In genomic region chr20:38175221-38176030, GRCh38 we compare ENCODE assay signal across 16 cellular contexts. TPM values are rescaled to one million over a fixed set of nuclear protein-coding genes. Genes with fewer than 3 reads are reported as not detected.
"Had no signal": no experiment of that assay in that cellular context is flagged by ENCODE, and none has a peak within 500 bp of the region (broad histone marks: within the 10 kb centered on the region; RNA-seq: fewer than 3 reads in every experiment).

No MANE protein-coding gene starts in this region.

- H3K36me3 ChIP-seq: cardiac muscle cell, lower lobe of right lung, stomach, thoracic aorta, uterus had no signal

- ATAC-seq: activated CD8-positive, alpha-beta T cell treated with anti-CD3 and anti-CD28 coated beads, Interleukin-2, amount 10 ng/mL, durations not matched to agents 7 days and 5 days; lower lobe of right lung; naive thymus-derived CD4-positive, alpha-beta T cell had no signal

- DNase-seq: activated CD4-positive, alpha-beta T cell treated with anti-CD3 and anti-CD28 coated beads for 4 hours; activated CD8-positive, alpha-beta memory T cell treated with anti-CD3 and anti-CD28 coated beads, Interleukin-2, amount 50 U/mL, for 48 hours; activated CD8-positive, alpha-beta T cell treated with anti-CD3 and anti-CD28 coated beads, Interleukin-2, amount 10 ng/mL, durations not matched to agents 7 days and 5 days; activated naive CD4-positive, alpha-beta T cell; cortex of kidney; effector CD8-positive, alpha-beta T cell; lower lobe of right lung; naive thymus-derived CD4-positive, alpha-beta T cell; stimulated activated CD4-positive, alpha-beta T cell treated with anti-CD3 and anti-CD28 coated beads, Interleukin-4, amount 100 ng/mL, for 4 hours; stomach; T1000; uterus had no signal

- H3K4me1 ChIP-seq: uterus had no signal

- H3K9me3 ChIP-seq: lower lobe of right lung, stomach, thoracic aorta, uterus had no signal

- H3K27ac ChIP-seq: cardiac muscle cell, epithelial cell of prostate, lower lobe of right lung, stomach, thoracic aorta, uterus had no signal

- H3K4me3 ChIP-seq: cardiac muscle cell, lower lobe of right lung, stomach, thoracic aorta, uterus had no signal

- H3K27me3 ChIP-seq: cardiac muscle cell, stomach, uterus had no signal

RNA-seq across cellular contexts. Expression of gene TGM2, which starts 10.4 kb away (rescaled TPM):
- total RNA-seq: activated T-helper 1 cell treated with anti-CD3 and anti-CD28 coated beads, Interleukin-12 subunit alpha, Interleukin-12 subunit beta, Interleukin-2, Interleukin-4 antibody, amounts not matched to agents 30 ng/mL and 10 ng/mL and 1 ng/mL, durations not matched to agents 14 hours and 24 hours and 36 hours had no signal
- polyA plus RNA-seq: naive thymus-derived CD4-positive, alpha-beta T cell had no signal
